Comparison of ENCODE assay signal across 19 cellular contexts in genomic region chr7:71385362-71385761, GRCh38.
DNase-seq lines count a peak whose midpoint lies in the region; ATAC-seq and TF ChIP-seq lines count a peak whose summit lies in the region.
"Had no signal": no experiment of that assay in that cellular context is flagged by ENCODE, and none has a peak within 500 bp of the region (broad histone marks: within the 10 kb centered on the region; RNA-seq: fewer than 3 reads in every experiment).

No MANE protein-coding gene starts in this region.

- H3K27me3 ChIP-seq in H7 (ENCODE audit: control insufficient read depth, insufficient read depth, low read length) (no peaks in the 10 kb centered on the region), neuronal stem cell (ENCODE audit: control insufficient read depth in 3 of 3, insufficient read depth in 3 of 3, low read depth in 1 of 3, low read length in 3 of 3) (no peaks in the 10 kb centered on the region)
- H3K27me3 ChIP-seq: BE2C had no signal

- no peak overlapping the region for H3K4ac ChIP-seq in neuronal stem cell (ENCODE audit: low read length)

- H3K27me3 Mint-ChIP-seq in WTC11 (ENCODE audit: low read depth): no peaks in the 10 kb centered on the region
- no peaks in the 10 kb centered on the region for H3K27me3 Mint-ChIP-seq in T-helper 17 cell
- H3K27me3 Mint-ChIP-seq: CD4-positive, CD25-positive, alpha-beta regulatory T cell; IgD-negative memory B cell had no signal

- H3K4me2 ChIP-seq in neuronal stem cell (ENCODE audit: insufficient read depth, low read length, poor library complexity, severe bottlenecking): no peak overlapping the region

- H3K9ac ChIP-seq in neuronal stem cell (ENCODE audit: low read depth, low read length, poor library complexity): no peak overlapping the region

- no peak overlapping the region for H4K91ac ChIP-seq in neuronal stem cell (ENCODE audit: low read depth, low read length, poor library complexity)

- ATAC-seq in WTC11 (peak; percentile 79), T-helper 17 cell (no peak)
- ATAC-seq: HepG2 had no signal

- H3K9me3 ChIP-seq in neuronal stem cell (replicated peaks in 1 of 2; ENCODE audit: control insufficient read depth in 2 of 2, insufficient read depth in 1 of 2, low read depth in 1 of 2, low read length in 2 of 2): no peaks in the 10 kb centered on the region
- no peaks in the 10 kb centered on the region for H3K9me3 ChIP-seq in T-helper 17 cell (ENCODE audit: control insufficient read depth, low read length, poor library complexity, severe bottlenecking)
- H3K9me3 ChIP-seq: BE2C had no signal

- no peak overlapping the region for H3K4me3 Mint-ChIP-seq in WTC11
- H3K4me3 Mint-ChIP-seq in T-helper 17 cell: no peak overlapping the region
- H3K4me3 Mint-ChIP-seq: CD4-positive, CD25-positive, alpha-beta regulatory T cell; CD8-positive, alpha-beta memory T cell; IgD-negative memory B cell had no signal

- no peak overlapping the region for H3K4me3 ChIP-seq in H7 (ENCODE audit: insufficient read depth, low read depth, low read length)
- no peak overlapping the region for H3K4me3 ChIP-seq in neuronal stem cell (ENCODE audit: low read length in 2 of 2)

- H3K4me1 Mint-ChIP-seq in WTC11 (peaks cover 38% of the 10 kb centered on the region), T-helper 17 cell (no peaks in the 10 kb centered on the region)
- H3K4me1 Mint-ChIP-seq: CD4-positive, CD25-positive, alpha-beta regulatory T cell; CD8-positive, alpha-beta memory T cell; IgD-negative memory B cell had no signal

- CTCF ChIA-PET in WTC11 (lab: Charles Lee): interaction anchor here (0.6 to 1.8 kb wide), 4 partner anchors 9 to 351 kb away, joined by 3 to 5 read pairs (median 4); no protein-coding TSS in a partner anchor

- H3K9me3 Mint-ChIP-seq in WTC11: no peaks in the 10 kb centered on the region

- no peak overlapping the region for H2BK15ac ChIP-seq in neuronal stem cell (ENCODE audit: low read length)

- H2AK5ac ChIP-seq in neuronal stem cell (ENCODE audit: low read depth, low read length): peak overlapping the region; percentile 27

- peak overlapping the region; percentile 11 for H3K23ac ChIP-seq in neuronal stem cell (ENCODE audit: low read depth, low read length, poor library complexity)

- no peak overlapping the region for H2BK120ac ChIP-seq in neuronal stem cell (ENCODE audit: low read depth, low read length)

- H3K36me3 Mint-ChIP-seq in WTC11 (peaks cover 19% of the 10 kb centered on the region), T-helper 17 cell (ENCODE audit: low read depth) (no peaks in the 10 kb centered on the region)
- H3K36me3 Mint-ChIP-seq: CD4-positive, CD25-positive, alpha-beta regulatory T cell; CD8-positive, alpha-beta memory T cell; IgD-negative memory B cell had no signal

- no peak overlapping the region for H3K14ac ChIP-seq in neuronal stem cell (ENCODE audit: low read length)

- no peak overlapping the region for H4K8ac ChIP-seq in neuronal stem cell (ENCODE audit: low read depth, low read length)

- H3K18ac ChIP-seq in neuronal stem cell (ENCODE audit: low read length): peak overlapping the region; percentile 20

- no peaks in the 10 kb centered on the region for H3K79me1 ChIP-seq in neuronal stem cell (ENCODE audit: low read depth, low read length)

- H3K4me1 ChIP-seq in neuronal stem cell (ENCODE audit: control insufficient read depth in 2 of 2, insufficient read depth in 1 of 2, low read depth in 1 of 2, low read length in 2 of 2): peaks cover 0 to 9% of the 10 kb centered on the region in 2 donors
- H3K4me1 ChIP-seq: BE2C had no signal

- no peak overlapping the region for H2BK5ac ChIP-seq in neuronal stem cell (ENCODE audit: low read length)

- H3K36me3 ChIP-seq in H7 (replicated peaks; ENCODE audit: control insufficient read depth, insufficient read depth, low read length) (peaks cover 4% of the 10 kb centered on the region), neuronal stem cell (replicated peaks in 1 of 2; ENCODE audit: control insufficient read depth in 2 of 2, insufficient read depth in 2 of 2, low read length in 2 of 2) (peaks cover 0 to 17% of the 10 kb centered on the region in 2 donors)
- H3K36me3 ChIP-seq: BE2C had no signal

- peak; percentile 22 for DNase-seq in H7
- peak; percentile 14 for DNase-seq in WTC11 (ENCODE audit: low spot score)
- peak; percentile 36 for DNase-seq in iPS-NIHi7 (ENCODE audit: extremely low spot score)
- DNase-seq in neuronal stem cell (ENCODE audit: low spot score): no peak
- no peak for DNase-seq in activated CD4-positive, CD25-positive, alpha-beta regulatory T cell treated with anti-CD3 and anti-CD28 coated beads, Interleukin-2, amount 50 U/mL, for 72 hours
- DNase-seq in DMS114 treated with DMSO at 0.1 percent for 48 hours (lab: John Stamatoyannopoulos, UW; ENCODE audit: unreplicated experiment): no peak
- no peak for DNase-seq in T-helper 17 cell
- no peak for DNase-seq in cerebellum (ENCODE audit: low spot score)
- DNase-seq: ACHN; BE2C; C1 segment of cervical spinal cord; CD4-positive, CD25-positive, alpha-beta regulatory T cell; CD8-positive, alpha-beta memory T cell; COR-L47; DMS 273 treated with DMSO at 0.1 percent for 48 hours; GDM1; KBM-7 had no signal

- peak overlapping the region; percentile 54; the same call in 1 of the 2 replicates for H3K27ac Mint-ChIP-seq in WTC11
- H3K27ac Mint-ChIP-seq in T-helper 17 cell: no peak overlapping the region
- H3K27ac Mint-ChIP-seq: CD4-positive, CD25-positive, alpha-beta regulatory T cell; CD8-positive, alpha-beta memory T cell; IgD-negative memory B cell had no signal

- no CpG with 5 or more reads among the region's 5 CpGs for WGBS in neuronal stem cell (ENCODE audit: extremely low coverage in 2 of 2, insufficient read length in 2 of 2, insufficient replicate concordance in 1 of 2), 2 donors

- POLR2A ChIA-PET in WTC11 (lab: Charles Lee): interaction anchor here (0.6 kb wide), 1 partner anchor 9 kb away, joined by 5 read pairs; no protein-coding TSS in a partner anchor

- H3K27ac ChIP-seq in neuronal stem cell (replicated peaks; ENCODE audit: low read length): no peak overlapping the region

- no peak overlapping the region for H2BK12ac ChIP-seq in neuronal stem cell (ENCODE audit: low read length)

- H2AFZ ChIP-seq in neuronal stem cell (ENCODE audit: low read length): no peak overlapping the region

- no peak for TF ChIP-seq CTCF in WTC11 (IDR thresholded peaks at IDR 0.05)

TF ChIP-seq in WTC11, 78 proteins besides CTCF, POLR2A, EP300 and RAD21:
- TF ChIP-seq USF2 (CRISPR knock-in tag; IDR thresholded peaks at IDR 0.05): no peak
- no peak for TF ChIP-seq MAX (CRISPR knock-in tag; IDR thresholded peaks at IDR 0.05)
- TF ChIP-seq ZNF219 (CRISPR knock-in tag; IDR thresholded peaks at IDR 0.05; ENCODE audit: borderline replicate concordance): no peak
- TF ChIP-seq ZNF425 (CRISPR knock-in tag; conservative IDR thresholded peaks at IDR 0.05): no peak

Comparison
In these comparisons a context has a peak if more than half of its experiments do, and no peak if none do; other contexts are left out.
1. DNase-seq: peak in H7 (single experiment), WTC11 (single experiment) and iPS-NIHi7 (single experiment); none in neuronal stem cell (single experiment), activated CD4-positive, CD25-positive, alpha-beta regulatory T cell treated with anti-CD3 and anti-CD28 coated beads, Interleukin-2, amount 50 U/mL, for 72 hours (single experiment), DMS114 treated with DMSO at 0.1 percent for 48 hours (single experiment), T-helper 17 cell (0 of 3) and cerebellum (single experiment).